In the genomic region with DNA sequence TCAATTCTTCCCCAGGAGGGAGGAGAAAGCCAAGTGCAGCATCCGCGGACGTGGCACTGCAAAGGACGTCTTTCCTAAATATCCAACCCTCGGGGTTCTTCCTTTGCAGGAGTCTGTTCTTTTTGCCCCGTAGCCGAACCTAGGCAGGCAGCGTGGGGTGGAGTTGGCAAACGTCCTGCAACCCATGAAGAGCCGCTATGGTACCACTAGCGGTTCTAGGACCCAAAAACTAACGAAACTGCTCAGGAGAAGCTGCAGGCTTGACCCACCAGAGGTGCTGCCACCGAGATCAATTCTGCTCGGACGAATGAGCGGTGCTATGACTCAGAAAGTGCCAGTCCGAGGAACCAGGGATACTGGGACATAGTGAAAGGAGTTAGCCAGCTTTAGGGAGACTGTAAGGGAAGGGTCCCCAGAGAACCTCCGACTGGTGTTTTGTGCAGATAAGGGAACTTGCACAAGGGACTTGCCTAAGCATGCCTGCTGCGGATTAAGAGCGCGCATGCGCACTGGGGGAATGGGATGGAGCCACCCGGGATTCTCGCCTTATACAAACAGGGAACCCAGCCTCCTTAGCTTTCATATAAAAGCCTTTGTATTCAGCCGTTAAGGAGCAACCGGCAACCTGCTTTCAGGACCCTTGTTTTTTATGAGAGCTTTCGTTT, we compare ENCODE assay signal across 8 cellular contexts. TPM values are rescaled to one million over a fixed set of nuclear protein-coding genes. Genes with fewer than 3 reads are reported as not detected.
DNase-seq lines count a peak whose midpoint lies in the region; ATAC-seq and TF ChIP-seq lines count a peak whose summit lies in the region.

No MANE protein-coding gene starts in this region.

- H3K4me3 ChIP-seq in AG04449 (ENCODE audit: low read depth, low read length) (peak overlapping the region; percentile 57), mesenchymal stem cell (ENCODE audit: insufficient read depth in 1 of 2, low read depth in 1 of 2, low read length in 2 of 2) (peak overlapping the region; percentile 37 to 79)
- peak overlapping the region; percentile 59 for H3K4me3 ChIP-seq in effector memory CD4-positive, alpha-beta T cell (ENCODE audit: insufficient read depth, low read depth, low read length, poor library complexity, severe bottlenecking)

- peak overlapping the region; percentile 78 to 81 for H3K18ac ChIP-seq in mesenchymal stem cell (ENCODE audit: low read depth in 1 of 2, low read length in 2 of 2)

- H3K4ac ChIP-seq in mesenchymal stem cell (ENCODE audit: low read depth in 1 of 2, low read length in 2 of 2): peak overlapping the region; percentile 79 to 89

- no peaks in the 10 kb centered on the region for H3K27me3 ChIP-seq in effector memory CD4-positive, alpha-beta T cell (replicated peaks; ENCODE audit: control insufficient read depth, insufficient read depth, low read length, poor library complexity, severe bottlenecking)
- H3K27me3 ChIP-seq in mesenchymal stem cell (ENCODE audit: control insufficient read depth in 1 of 2, insufficient read depth in 1 of 2, low read length in 2 of 2): no peaks in the 10 kb centered on the region

- peaks cover 31% of the 10 kb centered on the region for H3K4me1 ChIP-seq in effector memory CD4-positive, alpha-beta T cell (ENCODE audit: control insufficient read depth, insufficient read depth, low read length, poor library complexity, severe bottlenecking)
- H3K4me1 ChIP-seq in mesenchymal stem cell (ENCODE audit: control insufficient read depth, insufficient read depth, low read depth, low read length): peaks cover 4% of the 10 kb centered on the region

- H2BK5ac ChIP-seq in mesenchymal stem cell (ENCODE audit: low read depth, low read length, poor library complexity, severe bottlenecking): no peak overlapping the region

- WGBS in mesenchymal stem cell: 46% methylated on average over 27 of the region's 27 CpGs

- H3K9ac ChIP-seq in mesenchymal stem cell (ENCODE audit: low read length): peak overlapping the region; percentile 92

- H3K79me1 ChIP-seq in mesenchymal stem cell (replicated peaks; ENCODE audit: low read length, poor library complexity, severe bottlenecking): peaks cover 6% of the 10 kb centered on the region

- H3K23ac ChIP-seq in mesenchymal stem cell (ENCODE audit: low read length in 2 of 2): no peak overlapping the region

- H3K4me3 Mint-ChIP-seq in activated CD4-positive, alpha-beta memory T cell treated with anti-CD3 and anti-CD28 coated beads, Interleukin-2, amount 10 ng/mL, durations not matched to agents 7 days and 5 days: peak overlapping the region; percentile 89

- peak overlapping the region; percentile 80 for H4K91ac ChIP-seq in mesenchymal stem cell (ENCODE audit: low read length)

- peak overlapping the region; percentile 61 for H3K4me2 ChIP-seq in mesenchymal stem cell (ENCODE audit: low read length, poor library complexity, severe bottlenecking)

- H2AK5ac ChIP-seq in mesenchymal stem cell (ENCODE audit: low read length, severe bottlenecking): peak overlapping the region; percentile 17

- no peaks in the 10 kb centered on the region for H3K9me3 Mint-ChIP-seq in activated CD4-positive, alpha-beta memory T cell treated with anti-CD3 and anti-CD28 coated beads, Interleukin-2, amount 10 ng/mL, durations not matched to agents 7 days and 5 days

- TF ChIP-seq CTCF in AG04449 (IDR thresholded peaks at IDR 0.05; ENCODE audit: insufficient read depth, low read length, missing control alignments): no peak

- H3K9me3 ChIP-seq in effector memory CD4-positive, alpha-beta T cell (ENCODE audit: control insufficient read depth, low read length): no peaks in the 10 kb centered on the region
- no peaks in the 10 kb centered on the region for H3K9me3 ChIP-seq in mesenchymal stem cell (ENCODE audit: control insufficient read depth, low read length)

- peak overlapping the region; percentile 80 for H2BK15ac ChIP-seq in mesenchymal stem cell (ENCODE audit: low read depth, poor library complexity, severe bottlenecking)

- no peak for DNase-seq in AG04449 (ENCODE audit: low read depth, low spot score)
- DNase-seq in HK-2 (ENCODE audit: unreplicated experiment): peak; percentile 72
- DNase-seq in NCI-H82 treated with DMSO at 0.1 percent for 48 hours (lab: John Stamatoyannopoulos, UW; ENCODE audit: unreplicated experiment): peak; percentile 69
- DNase-seq in activated CD4-positive, alpha-beta memory T cell treated with anti-CD3 and anti-CD28 coated beads, Interleukin-2, amount 10 ng/mL, durations not matched to agents 7 days and 5 days: peak; percentile 78
- DNase-seq in effector memory CD4-positive, alpha-beta T cell: peak; percentile 57 to 74 (median 65)
- DNase-seq in mesenchymal stem cell: peak; percentile 89
- peak; percentile 43 for DNase-seq in stimulated activated CD8-positive, alpha-beta memory T cell treated with anti-CD3 and anti-CD28 coated beads, Interleukin-12 subunit alpha, Interleukin-12 subunit beta, amount 100 ng/mL, for 24 hours (ENCODE audit: extremely low read depth)

- H3K27ac ChIP-seq in effector memory CD4-positive, alpha-beta T cell (ENCODE audit: insufficient read depth, low read length, poor library complexity, severe bottlenecking): peak overlapping the region; percentile 92
- H3K27ac ChIP-seq in mesenchymal stem cell (ENCODE audit: low read length, poor library complexity, severe bottlenecking): peak overlapping the region; percentile 91

- H2BK12ac ChIP-seq in mesenchymal stem cell (ENCODE audit: low read length in 2 of 2): peak overlapping the region; percentile 45 to 63

- H3K36me3 ChIP-seq in effector memory CD4-positive, alpha-beta T cell (ENCODE audit: control insufficient read depth, insufficient read depth, low read length): no peaks in the 10 kb centered on the region
- H3K36me3 ChIP-seq in mesenchymal stem cell (ENCODE audit: control insufficient read depth in 1 of 2, insufficient read depth in 2 of 2, low read depth in 1 of 2, low read length in 2 of 2): peaks cover 0 to 5% of the 10 kb centered on the region in 2 experiments

- H3K27ac Mint-ChIP-seq in activated CD4-positive, alpha-beta memory T cell treated with anti-CD3 and anti-CD28 coated beads, Interleukin-2, amount 10 ng/mL, durations not matched to agents 7 days and 5 days: peak overlapping the region; percentile 97

- H3K36me3 Mint-ChIP-seq in activated CD4-positive, alpha-beta memory T cell treated with anti-CD3 and anti-CD28 coated beads, Interleukin-2, amount 10 ng/mL, durations not matched to agents 7 days and 5 days (ENCODE audit: low read depth): peaks cover 2% of the 10 kb centered on the region

- peak overlapping the region; percentile 93 for H4K8ac ChIP-seq in mesenchymal stem cell (ENCODE audit: low read length)

- H2BK120ac ChIP-seq in mesenchymal stem cell (ENCODE audit: low read depth, low read length): peak overlapping the region; percentile 73

- H3K27me3 Mint-ChIP-seq in activated CD4-positive, alpha-beta memory T cell treated with anti-CD3 and anti-CD28 coated beads, Interleukin-2, amount 10 ng/mL, durations not matched to agents 7 days and 5 days: peaks cover 5% of the 10 kb centered on the region

- peak; percentile 36 for ATAC-seq in GM19324 (IDR thresholded peaks at IDR 0.05; ENCODE audit: low FRiP score, unreplicated experiment)

- CTCF ChIA-PET in AG04449 (lab: Yijun Ruan, JAX): interaction anchor here (0.8 to 5.3 kb wide), 13 partner anchors 8 to 98 kb away, joined by 3 to 52 read pairs (median 8); no protein-coding TSS in a partner anchor
- CTCF ChIA-PET in activated CD4-positive, alpha-beta memory T cell treated with anti-CD3 and anti-CD28 coated beads, Interleukin-2, amount 10 ng/mL, durations not matched to agents 7 days and 5 days (lab: Charles Lee): interaction anchor here (0.9 to 4.5 kb wide), 12 partner anchors 8 to 548 kb away, joined by 3 to 83 read pairs (median 10); no protein-coding TSS in a partner anchor

- H2AFZ ChIP-seq in mesenchymal stem cell (ENCODE audit: low read depth, low read length): no peak overlapping the region

- peak overlapping the region in 1 of 2 experiments; percentile 78 for H3K14ac ChIP-seq in mesenchymal stem cell (ENCODE audit: low read length in 2 of 2)

- peaks cover 38% of the 10 kb centered on the region for H3K4me1 Mint-ChIP-seq in activated CD4-positive, alpha-beta memory T cell treated with anti-CD3 and anti-CD28 coated beads, Interleukin-2, amount 10 ng/mL, durations not matched to agents 7 days and 5 days

- POLR2A ChIA-PET in AG04449 (lab: Yijun Ruan, JAX): interaction anchor here (0.8 to 3.3 kb wide), 5 partner anchors 11 to 57 kb away, joined by 3 to 17 read pairs (median 14); no protein-coding TSS in a partner anchor
- POLR2A ChIA-PET in activated CD4-positive, alpha-beta memory T cell treated with anti-CD3 and anti-CD28 coated beads, Interleukin-2, amount 10 ng/mL, durations not matched to agents 7 days and 5 days (lab: Charles Lee): interaction anchor here (0.7 to 5.1 kb wide), 20 partner anchors 9 to 596 kb away, joined by 3 to 363 read pairs (median 7); a partner anchor contains a TSS

RNA-seq across cellular contexts. Expression of a gene that starts 32.7 kb away (rescaled TPM):
- 10 to 100 TPM; 25.1 to 28.3 TPM for total RNA-seq in activated CD4-positive, alpha-beta memory T cell treated with anti-CD3 and anti-CD28 coated beads, Interleukin-2, amount 10 ng/mL, durations not matched to agents 7 days and 5 days
- 1.8 TPM for polyA plus RNA-seq in mesenchymal stem cell (2013, experiment 1 of 2)
- polyA plus RNA-seq in mesenchymal stem cell (2013, experiment 2 of 2): 1.8 TPM
